Comparison of ENCODE assay signal across 34 cellular contexts in the genomic region with DNA sequence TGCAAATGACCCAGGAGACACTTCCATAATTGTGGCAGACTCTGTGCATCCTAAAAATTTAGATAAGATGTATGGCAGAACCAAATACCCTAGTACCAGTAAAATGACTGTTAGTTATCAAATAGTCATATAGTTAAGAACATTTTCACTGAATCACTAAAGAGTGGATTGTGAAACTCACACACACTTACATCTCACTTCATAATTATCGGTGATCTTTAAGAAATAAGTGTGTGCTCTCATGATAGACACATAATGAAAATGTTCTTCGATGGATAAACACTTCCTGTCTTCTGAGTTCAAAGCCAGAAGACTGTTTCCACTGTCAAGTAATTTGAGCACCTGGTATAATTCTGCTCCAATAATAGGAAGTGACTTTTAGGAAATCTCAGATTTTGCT. TPM values are rescaled to one million over a fixed set of nuclear protein-coding genes. Genes with fewer than 3 reads are reported as not detected.
"Had no signal": no experiment of that assay in that cellular context is flagged by ENCODE, and none has a peak within 500 bp of the region (broad histone marks: within the 10 kb centered on the region; RNA-seq: fewer than 3 reads in every experiment).

No MANE protein-coding gene starts in this region.

- H3K27ac Mint-ChIP-seq: activated B cell treated with CpG ODN at 0.5 μM for 24 hours; activated CD4-positive, alpha-beta memory T cell treated with anti-CD3 and anti-CD28 coated beads for 36 hours; activated naive CD8-positive, alpha-beta T cell treated with anti-CD3 and anti-CD28 coated beads, Interleukin-2, amount 10 ng/mL, durations not matched to agents 7 days and 5 days; activated T-helper 1 cell treated with anti-CD3 and anti-CD28 coated beads, Interleukin-12 subunit alpha, Interleukin-12 subunit beta, Interleukin-2, Interleukin-4 antibody, amounts not matched to agents 30 ng/mL and 10 ng/mL and 1 ng/mL, durations not matched to agents 14 hours and 24 hours and 36 hours; effector memory CD8-positive, alpha-beta T cell; T-helper 1 cell treated with Interleukin-12 subunit alpha and Interleukin-12 subunit beta and Interleukin-4 antibody, amounts not matched to agents 30 μg/mL and 1 μg/mL, for 36 hours had no signal

- H3K4me3 Mint-ChIP-seq: activated B cell treated with CpG ODN at 0.5 μM for 24 hours; activated CD4-positive, alpha-beta memory T cell treated with anti-CD3 and anti-CD28 coated beads for 36 hours; activated naive CD8-positive, alpha-beta T cell treated with anti-CD3 and anti-CD28 coated beads, Interleukin-2, amount 10 ng/mL, durations not matched to agents 7 days and 5 days; activated T-helper 1 cell treated with anti-CD3 and anti-CD28 coated beads, Interleukin-12 subunit alpha, Interleukin-12 subunit beta, Interleukin-2, Interleukin-4 antibody, amounts not matched to agents 30 ng/mL and 10 ng/mL and 1 ng/mL, durations not matched to agents 14 hours and 24 hours and 36 hours; central memory CD8-positive, alpha-beta T cell; effector memory CD8-positive, alpha-beta T cell; T-cell; T-helper 1 cell treated with Interleukin-12 subunit alpha and Interleukin-12 subunit beta and Interleukin-4 antibody, amounts not matched to agents 30 μg/mL and 1 μg/mL, for 36 hours had no signal

- DNase-seq: activated B cell treated with CpG ODN at 0.5 μM for 24 hours; activated CD4-positive, alpha-beta memory T cell treated with anti-CD3 and anti-CD28 coated beads for 36 hours; activated CD4-positive, alpha-beta T cell treated with anti-CD3 and anti-CD28 coated beads for 1 hour; activated CD4-positive, alpha-beta T cell treated with anti-CD3 and anti-CD28 coated beads for 48 hours; activated CD4-positive, alpha-beta T cell treated with anti-CD3 and anti-CD28 coated beads, Interleukin-2, amount 50 U/mL, for 1 hour; activated CD8-positive, alpha-beta memory T cell treated with anti-CD3 and anti-CD28 coated beads for 24 hours; activated gamma-delta T cell; activated naive CD4-positive, alpha-beta T cell; activated naive CD4-positive, alpha-beta T cell treated with anti-CD3 and anti-CD28 coated beads, Interleukin-2, amount 50 U/mL, for 16 hours; activated naive CD8-positive, alpha-beta T cell treated with anti-CD3 and anti-CD28 coated beads, Interleukin-2, amount 10 ng/mL, durations not matched to agents 7 days and 5 days; amniotic stem cell; anterior cingulate cortex; brain microvascular endothelial cell; cortex of kidney; dermis blood vessel endothelial cell; effector CD4-positive, alpha-beta T cell; effector memory CD8-positive, alpha-beta T cell; erythroblast; foreskin keratinocyte; gastrocnemius medialis; glutamatergic neuron; heart left ventricle; hypothalamus; SW 1271; T-cell; T1000; WERI-Rb-1 had no signal

- ATAC-seq: effector memory CD8-positive, alpha-beta T cell; gastrocnemius medialis; heart left ventricle; T-cell had no signal

- H3K27me3 Mint-ChIP-seq: activated B cell treated with CpG ODN at 0.5 μM for 24 hours; activated CD4-positive, alpha-beta memory T cell treated with anti-CD3 and anti-CD28 coated beads for 36 hours; central memory CD8-positive, alpha-beta T cell; effector memory CD8-positive, alpha-beta T cell; T-cell had no signal

- FAIRE-seq: astrocyte, bronchial epithelial cell, colon had no signal

RNA-seq across cellular contexts. Expression of gene KLRB1, which starts 19.1 kb away (rescaled TPM):
- total RNA-seq: activated B cell treated with CpG ODN at 0.5 μM for 24 hours; activated T-helper 1 cell treated with anti-CD3 and anti-CD28 coated beads, Interleukin-12 subunit alpha, Interleukin-12 subunit beta, Interleukin-2, Interleukin-4 antibody, amounts not matched to agents 30 ng/mL and 10 ng/mL and 1 ng/mL, durations not matched to agents 14 hours and 24 hours and 36 hours; astrocyte; bronchial epithelial cell; chondrocyte; dermis blood vessel endothelial cell; foreskin keratinocyte had no signal
